1 cellular context compared by ENCODE assay signal in the genomic region with DNA sequence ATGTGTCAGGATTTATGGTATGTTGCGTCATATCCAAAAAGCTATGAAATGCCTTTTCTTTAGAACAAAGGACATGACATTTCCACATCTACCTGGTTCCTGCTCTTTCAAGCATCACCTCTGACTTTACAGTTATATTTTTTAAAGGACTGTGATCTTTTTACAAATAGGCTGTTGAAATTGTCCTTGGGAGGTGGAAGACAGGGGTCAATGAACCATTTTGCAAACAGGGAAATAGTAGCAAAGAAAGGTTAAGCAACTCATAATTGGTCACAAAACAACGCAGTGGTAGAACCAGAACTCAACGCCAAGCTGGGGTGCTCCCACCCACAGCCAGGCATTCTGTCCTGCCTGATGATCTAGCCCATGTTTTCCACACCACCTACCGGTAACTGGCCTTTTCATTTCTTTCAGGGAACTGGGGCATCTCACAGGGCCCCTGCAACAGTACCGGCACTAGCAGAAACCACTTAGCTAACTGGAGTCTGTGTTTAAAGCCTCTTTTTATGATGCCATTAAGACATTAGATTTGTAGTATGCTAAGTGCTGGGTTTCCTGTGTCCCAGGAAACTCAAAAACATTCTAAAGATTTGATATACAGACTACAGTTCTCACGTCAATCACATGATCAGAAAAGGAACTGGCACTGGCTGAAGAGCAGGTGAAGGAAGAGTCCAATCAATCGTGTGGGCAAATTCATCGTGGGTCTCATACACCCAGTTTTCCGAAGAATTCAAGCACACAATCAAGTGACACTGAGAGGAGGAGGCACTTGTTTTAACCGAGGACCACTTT.
A peak's percentile ranks its signal among the peaks of the same experiment; 100 is the strongest.
TF ChIP-seq lines count a peak whose summit lies in the region.

No MANE protein-coding gene starts in this region.

TF ChIP-seq in HepG2, 621 proteins besides CTCF, POLR2A, EP300 and RAD21 (continued from another document and continues in another):
- TF ChIP-seq, protein P1, sequence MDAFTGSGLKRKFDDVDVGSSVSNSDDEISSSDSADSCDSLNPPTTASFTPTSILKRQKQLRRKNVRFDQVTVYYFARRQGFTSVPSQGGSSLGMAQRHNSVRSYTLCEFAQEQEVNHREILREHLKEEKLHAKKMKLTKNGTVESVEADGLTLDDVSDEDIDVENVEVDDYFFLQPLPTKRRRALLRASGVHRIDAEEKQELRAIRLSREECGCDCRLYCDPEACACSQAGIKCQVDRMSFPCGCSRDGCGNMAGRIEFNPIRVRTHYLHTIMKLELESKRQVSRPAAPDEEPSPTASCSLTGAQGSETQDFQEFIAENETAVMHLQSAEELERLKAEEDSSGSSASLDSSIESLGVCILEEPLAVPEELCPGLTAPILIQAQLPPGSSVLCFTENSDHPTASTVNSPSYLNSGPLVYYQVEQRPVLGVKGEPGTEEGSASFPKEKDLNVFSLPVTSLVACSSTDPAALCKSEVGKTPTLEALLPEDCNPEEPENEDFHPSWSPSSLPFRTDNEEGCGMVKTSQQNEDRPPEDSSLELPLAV (CRISPR knock-in tag; conservative IDR thresholded peaks at IDR 0.05; ENCODE audit: low read depth), result no peak
- TF ChIP-seq ZNF121 (CRISPR knock-in tag; IDR thresholded peaks at IDR 0.05) (peak; percentile 65; the same call in 1 of the 2 replicates), ZNF484 (CRISPR knock-in tag; IDR thresholded peaks at IDR 0.05; ENCODE audit: borderline replicate concordance, low read depth) (no peak), ZNF30 (CRISPR knock-in tag; IDR thresholded peaks at IDR 0.05) (no peak), HHEX (CRISPR knock-in tag; IDR thresholded peaks at IDR 0.05) (peak; percentile 86), TEAD3 (CRISPR knock-in tag; optimal IDR thresholded peaks at IDR 0.05; ENCODE audit: borderline replicate concordance) (peak; percentile 90), MIXL1 (CRISPR knock-in tag; IDR thresholded peaks at IDR 0.05) (peak; percentile 99), ZNF792 (CRISPR knock-in tag; IDR thresholded peaks at IDR 0.05) (peak; percentile 85; the same call in 1 of the 2 replicates), MYNN (CRISPR knock-in tag; IDR thresholded peaks at IDR 0.05; ENCODE audit: low read depth) (no peak), ZNF549 (CRISPR knock-in tag; IDR thresholded peaks at IDR 0.05) (no peak), ZNF766 (CRISPR knock-in tag; IDR thresholded peaks at IDR 0.05; ENCODE audit: borderline replicate concordance) (peak; percentile 64; the same call in 1 of the 2 replicates), RARA (CRISPR knock-in tag; IDR thresholded peaks at IDR 0.05) (peak; percentile 96), PCBP1 (IDR thresholded peaks at IDR 0.05; ENCODE audit: borderline replicate concordance, low read depth, low read length) (no peak), CBX2 (IDR thresholded peaks at IDR 0.05; ENCODE audit: low read depth, low read length) (no peak), CBX2 (CRISPR knock-in tag; IDR thresholded peaks at IDR 0.05; ENCODE audit: low read depth) (peak; percentile 94; the same call in 1 of the 2 replicates), ZNF788 (CRISPR knock-in tag; IDR thresholded peaks at IDR 0.05; ENCODE audit: borderline replicate concordance) (peak; percentile 90), MYC (CRISPR knock-in tag; IDR thresholded peaks at IDR 0.05; ENCODE audit: borderline replicate concordance) (peak; percentile 71; the same call in 1 of the 2 replicates), MEF2D (CRISPR knock-in tag; IDR thresholded peaks at IDR 0.05) (peak; percentile 93), YEATS4 (CRISPR knock-in tag; IDR thresholded peaks at IDR 0.05; ENCODE audit: borderline replicate concordance) (peak; percentile 76), PHF5A (CRISPR knock-in tag; IDR thresholded peaks at IDR 0.05; ENCODE audit: low read depth, unreplicated experiment) (peak; percentile 97), TBX3 (IDR thresholded peaks at IDR 0.05; ENCODE audit: borderline replicate concordance) (peak; percentile 90), NCOA1 (CRISPR knock-in tag; IDR thresholded peaks at IDR 0.05) (peak; percentile 88)
- TF ChIP-seq, protein P2, sequence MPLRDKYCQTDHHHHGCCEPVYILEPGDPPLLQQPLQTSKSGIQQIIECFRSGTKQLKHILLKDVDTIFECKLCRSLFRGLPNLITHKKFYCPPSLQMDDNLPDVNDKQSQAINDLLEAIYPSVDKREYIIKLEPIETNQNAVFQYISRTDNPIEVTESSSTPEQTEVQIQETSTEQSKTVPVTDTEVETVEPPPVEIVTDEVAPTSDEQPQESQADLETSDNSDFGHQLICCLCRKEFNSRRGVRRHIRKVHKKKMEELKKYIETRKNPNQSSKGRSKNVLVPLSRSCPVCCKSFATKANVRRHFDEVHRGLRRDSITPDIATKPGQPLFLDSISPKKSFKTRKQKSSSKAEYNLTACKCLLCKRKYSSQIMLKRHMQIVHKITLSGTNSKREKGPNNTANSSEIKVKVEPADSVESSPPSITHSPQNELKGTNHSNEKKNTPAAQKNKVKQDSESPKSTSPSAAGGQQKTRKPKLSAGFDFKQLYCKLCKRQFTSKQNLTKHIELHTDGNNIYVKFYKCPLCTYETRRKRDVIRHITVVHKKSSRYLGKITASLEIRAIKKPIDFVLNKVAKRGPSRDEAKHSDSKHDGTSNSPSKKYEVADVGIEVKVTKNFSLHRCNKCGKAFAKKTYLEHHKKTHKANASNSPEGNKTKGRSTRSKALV (CRISPR knock-in tag; IDR thresholded peaks at IDR 0.05), result peak; percentile 77; the same call in 1 of the 2 replicates
- TF ChIP-seq, protein P3, sequence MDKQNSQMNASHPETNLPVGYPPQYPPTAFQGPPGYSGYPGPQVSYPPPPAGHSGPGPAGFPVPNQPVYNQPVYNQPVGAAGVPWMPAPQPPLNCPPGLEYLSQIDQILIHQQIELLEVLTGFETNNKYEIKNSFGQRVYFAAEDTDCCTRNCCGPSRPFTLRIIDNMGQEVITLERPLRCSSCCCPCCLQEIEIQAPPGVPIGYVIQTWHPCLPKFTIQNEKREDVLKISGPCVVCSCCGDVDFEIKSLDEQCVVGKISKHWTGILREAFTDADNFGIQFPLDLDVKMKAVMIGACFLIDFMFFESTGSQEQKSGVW (CRISPR knock-in tag; IDR thresholded peaks at IDR 0.05; ENCODE audit: borderline replicate concordance), result no peak
- TF ChIP-seq, protein P4, sequence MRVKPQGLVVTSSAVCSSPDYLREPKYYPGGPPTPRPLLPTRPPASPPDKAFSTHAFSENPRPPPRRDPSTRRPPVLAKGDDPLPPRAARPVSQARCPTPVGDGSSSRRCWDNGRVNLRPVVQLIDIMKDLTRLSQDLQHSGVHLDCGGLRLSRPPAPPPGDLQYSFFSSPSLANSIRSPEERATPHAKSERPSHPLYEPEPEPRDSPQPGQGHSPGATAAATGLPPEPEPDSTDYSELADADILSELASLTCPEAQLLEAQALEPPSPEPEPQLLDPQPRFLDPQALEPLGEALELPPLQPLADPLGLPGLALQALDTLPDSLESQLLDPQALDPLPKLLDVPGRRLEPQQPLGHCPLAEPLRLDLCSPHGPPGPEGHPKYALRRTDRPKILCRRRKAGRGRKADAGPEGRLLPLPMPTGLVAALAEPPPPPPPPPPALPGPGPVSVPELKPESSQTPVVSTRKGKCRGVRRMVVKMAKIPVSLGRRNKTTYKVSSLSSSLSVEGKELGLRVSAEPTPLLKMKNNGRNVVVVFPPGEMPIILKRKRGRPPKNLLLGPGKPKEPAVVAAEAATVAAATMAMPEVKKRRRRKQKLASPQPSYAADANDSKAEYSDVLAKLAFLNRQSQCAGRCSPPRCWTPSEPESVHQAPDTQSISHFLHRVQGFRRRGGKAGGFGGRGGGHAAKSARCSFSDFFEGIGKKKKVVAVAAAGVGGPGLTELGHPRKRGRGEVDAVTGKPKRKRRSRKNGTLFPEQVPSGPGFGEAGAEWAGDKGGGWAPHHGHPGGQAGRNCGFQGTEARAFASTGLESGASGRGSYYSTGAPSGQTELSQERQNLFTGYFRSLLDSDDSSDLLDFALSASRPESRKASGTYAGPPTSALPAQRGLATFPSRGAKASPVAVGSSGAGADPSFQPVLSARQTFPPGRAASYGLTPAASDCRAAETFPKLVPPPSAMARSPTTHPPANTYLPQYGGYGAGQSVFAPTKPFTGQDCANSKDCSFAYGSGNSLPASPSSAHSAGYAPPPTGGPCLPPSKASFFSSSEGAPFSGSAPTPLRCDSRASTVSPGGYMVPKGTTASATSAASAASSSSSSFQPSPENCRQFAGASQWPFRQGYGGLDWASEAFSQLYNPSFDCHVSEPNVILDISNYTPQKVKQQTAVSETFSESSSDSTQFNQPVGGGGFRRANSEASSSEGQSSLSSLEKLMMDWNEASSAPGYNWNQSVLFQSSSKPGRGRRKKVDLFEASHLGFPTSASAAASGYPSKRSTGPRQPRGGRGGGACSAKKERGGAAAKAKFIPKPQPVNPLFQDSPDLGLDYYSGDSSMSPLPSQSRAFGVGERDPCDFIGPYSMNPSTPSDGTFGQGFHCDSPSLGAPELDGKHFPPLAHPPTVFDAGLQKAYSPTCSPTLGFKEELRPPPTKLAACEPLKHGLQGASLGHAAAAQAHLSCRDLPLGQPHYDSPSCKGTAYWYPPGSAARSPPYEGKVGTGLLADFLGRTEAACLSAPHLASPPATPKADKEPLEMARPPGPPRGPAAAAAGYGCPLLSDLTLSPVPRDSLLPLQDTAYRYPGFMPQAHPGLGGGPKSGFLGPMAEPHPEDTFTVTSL (CRISPR knock-in tag; IDR thresholded peaks at IDR 0.05; ENCODE audit: borderline replicate concordance), result peak; percentile 99
- TF ChIP-seq, protein P5, sequence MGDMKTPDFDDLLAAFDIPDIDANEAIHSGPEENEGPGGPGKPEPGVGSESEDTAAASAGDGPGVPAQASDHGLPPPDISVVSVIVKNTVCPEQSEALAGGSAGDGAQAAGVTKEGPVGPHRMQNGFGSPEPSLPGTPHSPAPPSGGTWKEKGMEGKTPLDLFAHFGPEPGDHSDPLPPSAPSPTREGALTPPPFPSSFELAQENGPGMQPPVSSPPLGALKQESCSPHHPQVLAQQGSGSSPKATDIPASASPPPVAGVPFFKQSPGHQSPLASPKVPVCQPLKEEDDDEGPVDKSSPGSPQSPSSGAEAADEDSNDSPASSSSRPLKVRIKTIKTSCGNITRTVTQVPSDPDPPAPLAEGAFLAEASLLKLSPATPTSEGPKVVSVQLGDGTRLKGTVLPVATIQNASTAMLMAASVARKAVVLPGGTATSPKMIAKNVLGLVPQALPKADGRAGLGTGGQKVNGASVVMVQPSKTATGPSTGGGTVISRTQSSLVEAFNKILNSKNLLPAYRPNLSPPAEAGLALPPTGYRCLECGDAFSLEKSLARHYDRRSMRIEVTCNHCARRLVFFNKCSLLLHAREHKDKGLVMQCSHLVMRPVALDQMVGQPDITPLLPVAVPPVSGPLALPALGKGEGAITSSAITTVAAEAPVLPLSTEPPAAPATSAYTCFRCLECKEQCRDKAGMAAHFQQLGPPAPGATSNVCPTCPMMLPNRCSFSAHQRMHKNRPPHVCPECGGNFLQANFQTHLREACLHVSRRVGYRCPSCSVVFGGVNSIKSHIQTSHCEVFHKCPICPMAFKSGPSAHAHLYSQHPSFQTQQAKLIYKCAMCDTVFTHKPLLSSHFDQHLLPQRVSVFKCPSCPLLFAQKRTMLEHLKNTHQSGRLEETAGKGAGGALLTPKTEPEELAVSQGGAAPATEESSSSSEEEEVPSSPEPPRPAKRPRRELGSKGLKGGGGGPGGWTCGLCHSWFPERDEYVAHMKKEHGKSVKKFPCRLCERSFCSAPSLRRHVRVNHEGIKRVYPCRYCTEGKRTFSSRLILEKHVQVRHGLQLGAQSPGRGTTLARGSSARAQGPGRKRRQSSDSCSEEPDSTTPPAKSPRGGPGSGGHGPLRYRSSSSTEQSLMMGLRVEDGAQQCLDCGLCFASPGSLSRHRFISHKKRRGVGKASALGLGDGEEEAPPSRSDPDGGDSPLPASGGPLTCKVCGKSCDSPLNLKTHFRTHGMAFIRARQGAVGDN (CRISPR knock-in tag; IDR thresholded peaks at IDR 0.05), result peak; percentile 32; the same call in 1 of the 2 replicates
- TF ChIP-seq, protein P6, sequence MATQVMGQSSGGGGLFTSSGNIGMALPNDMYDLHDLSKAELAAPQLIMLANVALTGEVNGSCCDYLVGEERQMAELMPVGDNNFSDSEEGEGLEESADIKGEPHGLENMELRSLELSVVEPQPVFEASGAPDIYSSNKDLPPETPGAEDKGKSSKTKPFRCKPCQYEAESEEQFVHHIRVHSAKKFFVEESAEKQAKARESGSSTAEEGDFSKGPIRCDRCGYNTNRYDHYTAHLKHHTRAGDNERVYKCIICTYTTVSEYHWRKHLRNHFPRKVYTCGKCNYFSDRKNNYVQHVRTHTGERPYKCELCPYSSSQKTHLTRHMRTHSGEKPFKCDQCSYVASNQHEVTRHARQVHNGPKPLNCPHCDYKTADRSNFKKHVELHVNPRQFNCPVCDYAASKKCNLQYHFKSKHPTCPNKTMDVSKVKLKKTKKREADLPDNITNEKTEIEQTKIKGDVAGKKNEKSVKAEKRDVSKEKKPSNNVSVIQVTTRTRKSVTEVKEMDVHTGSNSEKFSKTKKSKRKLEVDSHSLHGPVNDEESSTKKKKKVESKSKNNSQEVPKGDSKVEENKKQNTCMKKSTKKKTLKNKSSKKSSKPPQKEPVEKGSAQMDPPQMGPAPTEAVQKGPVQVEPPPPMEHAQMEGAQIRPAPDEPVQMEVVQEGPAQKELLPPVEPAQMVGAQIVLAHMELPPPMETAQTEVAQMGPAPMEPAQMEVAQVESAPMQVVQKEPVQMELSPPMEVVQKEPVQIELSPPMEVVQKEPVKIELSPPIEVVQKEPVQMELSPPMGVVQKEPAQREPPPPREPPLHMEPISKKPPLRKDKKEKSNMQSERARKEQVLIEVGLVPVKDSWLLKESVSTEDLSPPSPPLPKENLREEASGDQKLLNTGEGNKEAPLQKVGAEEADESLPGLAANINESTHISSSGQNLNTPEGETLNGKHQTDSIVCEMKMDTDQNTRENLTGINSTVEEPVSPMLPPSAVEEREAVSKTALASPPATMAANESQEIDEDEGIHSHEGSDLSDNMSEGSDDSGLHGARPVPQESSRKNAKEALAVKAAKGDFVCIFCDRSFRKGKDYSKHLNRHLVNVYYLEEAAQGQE (IDR thresholded peaks at IDR 0.05; ENCODE audit: borderline replicate concordance in 1 of 2, low read depth in 1 of 2, low read length in 2 of 2), result peak in 1 of 2 experiments; percentile 75; a peak in 2 of 4 replicates
- TF ChIP-seq, protein P7, sequence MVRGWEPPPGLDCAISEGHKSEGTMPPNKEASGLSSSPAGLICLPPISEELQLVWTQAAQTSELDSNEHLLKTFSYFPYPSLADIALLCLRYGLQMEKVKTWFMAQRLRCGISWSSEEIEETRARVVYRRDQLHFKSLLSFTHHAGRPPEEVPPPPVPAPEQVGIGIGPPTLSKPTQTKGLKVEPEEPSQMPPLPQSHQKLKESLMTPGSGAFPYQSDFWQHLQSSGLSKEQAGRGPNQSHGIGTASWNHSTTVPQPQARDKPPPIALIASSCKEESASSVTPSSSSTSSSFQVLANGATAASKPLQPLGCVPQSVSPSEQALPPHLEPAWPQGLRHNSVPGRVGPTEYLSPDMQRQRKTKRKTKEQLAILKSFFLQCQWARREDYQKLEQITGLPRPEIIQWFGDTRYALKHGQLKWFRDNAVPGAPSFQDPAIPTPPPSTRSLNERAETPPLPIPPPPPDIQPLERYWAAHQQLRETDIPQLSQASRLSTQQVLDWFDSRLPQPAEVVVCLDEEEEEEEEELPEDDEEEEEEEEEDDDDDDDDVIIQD (CRISPR knock-in tag; IDR thresholded peaks at IDR 0.05; ENCODE audit: low read depth), result peak; percentile 86; the same call in 1 of the 2 replicates
- TF ChIP-seq, protein P8, sequence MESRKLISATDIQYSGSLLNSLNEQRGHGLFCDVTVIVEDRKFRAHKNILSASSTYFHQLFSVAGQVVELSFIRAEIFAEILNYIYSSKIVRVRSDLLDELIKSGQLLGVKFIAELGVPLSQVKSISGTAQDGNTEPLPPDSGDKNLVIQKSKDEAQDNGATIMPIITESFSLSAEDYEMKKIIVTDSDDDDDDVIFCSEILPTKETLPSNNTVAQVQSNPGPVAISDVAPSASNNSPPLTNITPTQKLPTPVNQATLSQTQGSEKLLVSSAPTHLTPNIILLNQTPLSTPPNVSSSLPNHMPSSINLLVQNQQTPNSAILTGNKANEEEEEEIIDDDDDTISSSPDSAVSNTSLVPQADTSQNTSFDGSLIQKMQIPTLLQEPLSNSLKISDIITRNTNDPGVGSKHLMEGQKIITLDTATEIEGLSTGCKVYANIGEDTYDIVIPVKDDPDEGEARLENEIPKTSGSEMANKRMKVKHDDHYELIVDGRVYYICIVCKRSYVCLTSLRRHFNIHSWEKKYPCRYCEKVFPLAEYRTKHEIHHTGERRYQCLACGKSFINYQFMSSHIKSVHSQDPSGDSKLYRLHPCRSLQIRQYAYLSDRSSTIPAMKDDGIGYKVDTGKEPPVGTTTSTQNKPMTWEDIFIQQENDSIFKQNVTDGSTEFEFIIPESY (CRISPR knock-in tag; IDR thresholded peaks at IDR 0.05), result peak; percentile 78
